1 cellular context compared by ENCODE assay signal in genomic region chr11:92329644-92330043, GRCh38.
TF ChIP-seq lines count a peak whose summit lies in the region.

No MANE protein-coding gene starts in this region.

TF ChIP-seq in HepG2, 621 proteins besides CTCF, POLR2A, EP300 and RAD21 (continued from another document):
- TF ChIP-seq LRRFIP1 (CRISPR knock-in tag; conservative IDR thresholded peaks at IDR 0.05) (no peak), EZH2 (conservative IDR thresholded peaks at IDR 0.05; ENCODE audit: low read depth, low read length) (no peak), ZFP1 (CRISPR knock-in tag; IDR thresholded peaks at IDR 0.05) (no peak), ZNF383 (CRISPR knock-in tag; IDR thresholded peaks at IDR 0.05; ENCODE audit: borderline replicate concordance) (no peak), MAF1 (CRISPR knock-in tag; IDR thresholded peaks at IDR 0.05; ENCODE audit: borderline replicate concordance) (no peak), CBX1 (IDR thresholded peaks at IDR 0.05; ENCODE audit: low read depth) (no peak), DR1 (CRISPR knock-in tag; IDR thresholded peaks at IDR 0.05) (no peak), AKAP8 (CRISPR knock-in tag; IDR thresholded peaks at IDR 0.05) (no peak), WIZ (CRISPR knock-in tag; IDR thresholded peaks at IDR 0.05) (no peak)
